ENCODE assay signal across 30 cellular contexts in the genomic region with DNA sequence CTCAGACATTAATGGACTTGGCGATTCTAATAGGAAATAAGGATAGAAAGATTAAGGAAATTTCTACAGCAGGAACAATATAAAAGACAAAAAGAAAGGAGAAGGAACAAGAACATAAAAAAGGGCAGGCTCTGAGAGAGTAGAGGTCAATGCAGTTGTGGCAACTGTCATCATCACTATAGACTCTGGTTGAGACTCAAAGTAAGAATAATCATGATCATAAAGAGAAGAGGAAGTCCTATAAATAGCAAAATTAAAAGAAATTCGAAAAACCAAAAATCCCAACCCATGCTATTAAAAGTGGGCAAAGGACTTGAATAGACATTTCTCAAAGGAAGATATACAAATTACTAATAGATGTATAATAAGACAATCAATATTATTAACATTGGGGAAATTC. TPM values are rescaled to one million over a fixed set of nuclear protein-coding genes. Genes with fewer than 3 reads are reported as not detected.
"Had no signal": no experiment of that assay in that cellular context is flagged by ENCODE, and none has a peak within 500 bp of the region (broad histone marks: within the 10 kb centered on the region; RNA-seq: fewer than 3 reads in every experiment).

No MANE protein-coding gene starts in this region.

- H3K36me3 ChIP-seq: ascending aorta, cardiac muscle cell, WERI-Rb-1 had no signal

- ATAC-seq: activated CD8-positive, alpha-beta memory T cell treated with anti-CD3 and anti-CD28 coated beads, Interleukin-2, amount 10 ng/mL, durations not matched to agents 7 days and 5 days had no signal

- DNase-seq: activated CD4-positive, alpha-beta memory T cell treated with anti-CD3 and anti-CD28 coated beads, Interleukin-2, amount 10 ng/mL, durations not matched to agents 7 days and 5 days; activated CD4-positive, alpha-beta T cell treated with anti-CD3 and anti-CD28 coated beads for 1 hour; activated CD4-positive, alpha-beta T cell treated with anti-CD3 and anti-CD28 coated beads for 48 hours; activated CD4-positive, CD25-positive, alpha-beta regulatory T cell; activated CD8-positive, alpha-beta memory T cell treated with anti-CD3 and anti-CD28 coated beads for 24 hours; activated CD8-positive, alpha-beta memory T cell treated with anti-CD3 and anti-CD28 coated beads, Interleukin-2, amount 10 ng/mL, durations not matched to agents 7 days and 5 days; activated CD8-positive, alpha-beta memory T cell treated with anti-CD3 and anti-CD28 coated beads, Interleukin-2, amount 50 U/mL, for 48 hours; activated effector memory CD4-positive, alpha-beta T cell treated with Interleukin-2 at 50 U/mL for 16 hours; activated naive CD8-positive, alpha-beta T cell treated with anti-CD3 and anti-CD28 coated beads, Interleukin-2, amount 10 ng/mL, durations not matched to agents 7 days and 5 days; activated T-cell treated with anti-CD3 and anti-CD28 coated beads, Interleukin-2, amount 50 U/mL, for 48 hours; amygdala; MM.1S; NCI-H1092; NCI-H1436 treated with DMSO at 0.1 percent for 48 hours; NCI-H1694 treated with DMSO at 0.1 percent for 48 hours; NCI-H2029; NCI-H345; NCI-H524 treated with DMSO at 0.1 percent for 48 hours; NK-92 treated with Interleukin-12 subunit alpha and Interleukin-12 subunit beta, amount 100 ng/mL, for 24 hours; Right ventricle myocardium superior; SW 1271; T-helper 1 cell; T-helper 2 cell; T-helper 9 cell; WERI-Rb-1 had no signal

- H3K4me3 ChIP-seq: ascending aorta, cardiac muscle cell had no signal

- H3K27ac ChIP-seq: ascending aorta, cardiac muscle cell, KMS-11, WERI-Rb-1 had no signal

- H3K4me1 ChIP-seq: ascending aorta had no signal

- H3K9me3 ChIP-seq: ascending aorta had no signal

- H3K4me2 ChIP-seq: KMS-11 had no signal

- H3K27me3 ChIP-seq: ascending aorta, cardiac muscle cell had no signal

RNA-seq across cellular contexts. Expression of a gene that starts 14.4 kb away (rescaled TPM):
- total RNA-seq: ascending aorta, LHCN-M2, NCI-H460 had no signal

RNA-seq across cellular contexts. Expression of a gene that starts 18.2 kb away (rescaled TPM):
- total RNA-seq: activated CD4-positive, alpha-beta memory T cell treated with anti-CD3 and anti-CD28 coated beads, Interleukin-2, amount 10 ng/mL, durations not matched to agents 7 days and 5 days; ascending aorta; cardiac muscle cell; LHCN-M2; NCI-H460; Right ventricle myocardium superior had no signal
